25 cellular contexts compared by ENCODE assay signal in genomic region chr9:135104761-135105160, GRCh38. TPM values are rescaled to one million over a fixed set of nuclear protein-coding genes. Genes with fewer than 3 reads are reported as not detected.
"Had no signal": no experiment of that assay in that cellular context is flagged by ENCODE, and none has a peak within 500 bp of the region (broad histone marks: within the 10 kb centered on the region; RNA-seq: fewer than 3 reads in every experiment).

No MANE protein-coding gene starts in this region.

- H3K9me3 ChIP-seq: left ventricle myocardium inferior, ovary, spleen, suprapubic skin, thoracic aorta, tibial artery, upper lobe of right lung had no signal

- DNase-seq: hypothalamus; immature natural killer cell; left ventricle myocardium inferior; mesendoderm; naive B cell; natural killer cell; nephron progenitor cell; ovary; retina; small intestine; spleen; stimulated activated CD4-positive, alpha-beta T cell treated with anti-CD3 and anti-CD28 coated beads, Interleukin-4, amount 100 ng/mL, for 24 hours; stimulated activated naive CD4-positive, alpha-beta T cell; tibial artery; trophoblast cell; upper lobe of right lung had no signal

- H3K4me2 ChIP-seq: neural progenitor cell had no signal

- H3K4me1 ChIP-seq: suprapubic skin, upper lobe of right lung had no signal

- H3K27me3 ChIP-seq: neural progenitor cell, ovary, upper lobe of right lung had no signal

- H3K27ac ChIP-seq: left ventricle myocardium inferior, neural progenitor cell, ovary, spleen, suprapubic skin, thoracic aorta, tibial artery, upper lobe of right lung had no signal

- ATAC-seq: natural killer cell; right cardiac atrium; sciatic nerve; stimulated activated effector memory CD8-positive, alpha-beta T cell treated with anti-CD3 and anti-CD28 coated beads, Interleukin-12 subunit alpha, Interleukin-12 subunit beta, amount 100 ng/mL, for 72 hours; upper lobe of right lung had no signal

- H3K4me3 ChIP-seq: left ventricle myocardium inferior, lung, neural progenitor cell, ovary, spleen, suprapubic skin, thoracic aorta, tibial artery, upper lobe of right lung had no signal

- H2AFZ ChIP-seq: neural progenitor cell had no signal

- H3K9ac ChIP-seq: neural progenitor cell had no signal

- H3K36me3 ChIP-seq: left ventricle myocardium inferior, neural progenitor cell, ovary, thoracic aorta, upper lobe of right lung had no signal

- FAIRE-seq: islet of Langerhans, small intestine, urothelium cell line had no signal

RNA-seq across cellular contexts. Expression of gene OLFM1, which starts 17.3 kb away (rescaled TPM):
- polyA plus RNA-seq: immature natural killer cell had no signal
